28 cellular contexts compared by ENCODE assay signal in the genomic region with DNA sequence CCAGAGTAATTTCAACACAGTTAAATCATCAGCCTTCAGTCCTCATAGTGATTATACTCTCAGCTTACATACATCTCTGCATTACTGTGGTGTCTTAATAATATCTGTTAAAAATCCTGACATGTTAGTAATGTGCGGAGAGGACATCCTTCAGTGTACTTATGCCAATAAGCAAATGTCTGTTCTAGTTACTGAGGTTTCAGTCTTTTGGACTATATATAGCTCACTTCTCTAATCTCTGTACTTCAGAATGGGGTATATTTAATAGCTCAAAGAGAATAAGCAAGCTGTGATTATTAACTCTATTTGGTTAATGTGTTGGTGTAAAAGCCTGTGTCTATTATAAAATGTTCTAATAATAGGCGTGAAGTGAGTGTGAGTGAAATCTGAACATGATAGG. TPM values are rescaled to one million over a fixed set of nuclear protein-coding genes. Genes with fewer than 3 reads are reported as not detected.
A peak's percentile ranks its signal among the peaks of the same experiment; 100 is the strongest.
DNase-seq lines count a peak whose midpoint lies in the region; ATAC-seq and TF ChIP-seq lines count a peak whose summit lies in the region.
"Had no signal": no experiment of that assay in that cellular context is flagged by ENCODE, and none has a peak within 500 bp of the region (broad histone marks: within the 10 kb centered on the region; RNA-seq: fewer than 3 reads in every experiment).

No MANE protein-coding gene starts in this region.

- H3K27ac ChIP-seq in DOHH2 (ENCODE audit: low read depth, low read length) (peak overlapping the region; percentile 11; the same call in 1 of the 2 replicates), hepatocyte (no peak overlapping the region), brain microvascular endothelial cell (no peak overlapping the region)
- H3K27ac ChIP-seq: right atrium auricular region had no signal

- no peak for DNase-seq in hepatocyte (ENCODE audit: low spot score)
- DNase-seq in NCI-H2171 (lab: John Stamatoyannopoulos, UW): no peak
- no peak for DNase-seq in GOT3 (lab: John Stamatoyannopoulos, UW)
- DNase-seq in brain microvascular endothelial cell: no peak
- DNase-seq: activated CD8-positive, alpha-beta T cell treated with anti-CD3 and anti-CD28 coated beads, Interleukin-2, amount 10 ng/mL, durations not matched to agents 7 days and 5 days; aorta; caudate nucleus; cortex of kidney; effector memory CD8-positive, alpha-beta T cell; foreskin melanocyte; GDM1; hippocampal formation; left cardiac atrium; NCI-H2029 treated with DMSO at 0.1 percent for 48 hours; NCI-H774 had no signal

- H3K4me3 ChIP-seq in DOHH2 (ENCODE audit: low read length) (0 out of 2 replicates have a peak overlapping the region, but pooled peaks have one; percentile 0), hepatocyte (no peak overlapping the region), brain microvascular endothelial cell (ENCODE audit: low read depth, low read length) (no peak overlapping the region)
- H3K4me3 ChIP-seq: K562, right atrium auricular region had no signal

- no peaks in the 10 kb centered on the region for H3K27me3 ChIP-seq in DOHH2 (ENCODE audit: control insufficient read depth, low read length)
- no peaks in the 10 kb centered on the region for H3K27me3 ChIP-seq in hepatocyte
- H3K27me3 ChIP-seq in brain microvascular endothelial cell (replicated peaks): no peaks in the 10 kb centered on the region
- H3K27me3 ChIP-seq: right atrium auricular region had no signal

- H3K36me3 ChIP-seq in DOHH2 (ENCODE audit: control insufficient read depth, low read length) (no peaks in the 10 kb centered on the region), hepatocyte (replicated peaks; ENCODE audit: insufficient read depth, low read depth) (no peaks in the 10 kb centered on the region), brain microvascular endothelial cell (replicated peaks) (no peaks in the 10 kb centered on the region)
- H3K36me3 ChIP-seq: right atrium auricular region had no signal

- no peaks in the 10 kb centered on the region for H3F3A ChIP-seq in DOHH2 (ENCODE audit: control insufficient read depth, insufficient read depth)

- no peak overlapping the region for H2AFZ ChIP-seq in hepatocyte

- ATAC-seq in GM19328 (IDR thresholded peaks at IDR 0.05; ENCODE audit: unreplicated experiment) (peak; percentile 82), HG02678 (IDR thresholded peaks at IDR 0.05; ENCODE audit: unreplicated experiment) (peak; percentile 69), SK-N-SH treated with all-trans-retinoic acid at 6 μM for 48 hours (peak; percentile 31; the same call in 2 of the 3 replicates)
- ATAC-seq: activated CD8-positive, alpha-beta T cell treated with anti-CD3 and anti-CD28 coated beads, Interleukin-2, amount 10 ng/mL, durations not matched to agents 7 days and 5 days; activated naive CD4-positive, alpha-beta T cell treated with anti-CD3 and anti-CD28 coated beads, Interleukin-2, amount 50 U/mL, for 72 hours; effector memory CD8-positive, alpha-beta T cell; K562 had no signal

- peak overlapping the region; percentile 18 for H3K4me2 ChIP-seq in DOHH2 (ENCODE audit: low read length)
- H3K4me2 ChIP-seq in hepatocyte: no peak overlapping the region

- H3K4me1 ChIP-seq in DOHH2 (ENCODE audit: control insufficient read depth, low read length) (peaks cover 20% of the 10 kb centered on the region), hepatocyte (ENCODE audit: insufficient read depth) (no peaks in the 10 kb centered on the region)
- H3K4me1 ChIP-seq: right atrium auricular region had no signal

- H3K9me3 ChIP-seq in DOHH2 (ENCODE audit: control insufficient read depth, insufficient read depth, low read length) (no peaks in the 10 kb centered on the region), hepatocyte (ENCODE audit: low read depth) (no peaks in the 10 kb centered on the region)
- H3K9me3 ChIP-seq: right atrium auricular region had no signal

- H3K9me2 ChIP-seq in DOHH2 (replicated peaks; ENCODE audit: control insufficient read depth, low read length) (no peaks in the 10 kb centered on the region), hepatocyte (replicated peaks; ENCODE audit: insufficient read depth) (no peaks in the 10 kb centered on the region)

- 94% methylated on average over 2 of the region's 2 CpGs for WGBS in hepatocyte (ENCODE audit: low lambda C conversion rate, missing lambda C conversion rate)

- in situ Hi-C loops in brain microvascular endothelial cell (cut with HindIII; ENCODE audit: low pct_ligation_motif_present, low sequenced_read_pairs): no loop called here

- no peak for TF ChIP-seq CTCF in DOHH2 (IDR thresholded peaks at IDR 0.05; ENCODE audit: low read depth, low read length, poor library complexity, severe bottlenecking)
- no peak for TF ChIP-seq CTCF in hepatocyte (IDR thresholded peaks at IDR 0.05; ENCODE audit: poor library complexity)
- TF ChIP-seq CTCF in brain microvascular endothelial cell (IDR thresholded peaks at IDR 0.05; ENCODE audit: low read depth, low read length, missing control alignments): no peak

- H4K20me1 ChIP-seq in DOHH2 (ENCODE audit: control insufficient read depth, insufficient read depth, low read depth, low read length): no peaks in the 10 kb centered on the region
- H4K20me1 ChIP-seq in hepatocyte (ENCODE audit: insufficient read depth, poor library complexity, severe bottlenecking): no peaks in the 10 kb centered on the region

- H3K79me2 ChIP-seq in DOHH2 (ENCODE audit: control insufficient read depth, low read length): no peaks in the 10 kb centered on the region
- H3K79me2 ChIP-seq in hepatocyte: no peaks in the 10 kb centered on the region

TF ChIP-seq in SK-N-SH treated with all-trans-retinoic acid at 6 μM for 48 hours, 23 proteins besides CTCF, POLR2A, EP300 and RAD21:
- TF ChIP-seq BACH2 (CRISPR knock-in tag; IDR thresholded peaks at IDR 0.05; ENCODE audit: borderline replicate concordance) (no peak), PPARA (CRISPR knock-in tag; IDR thresholded peaks at IDR 0.05; ENCODE audit: borderline replicate concordance) (no peak), SNAI2 (CRISPR knock-in tag; IDR thresholded peaks at IDR 0.05) (no peak), TOX (CRISPR knock-in tag; IDR thresholded peaks at IDR 0.05; ENCODE audit: borderline replicate concordance) (no peak), CSDC2 (CRISPR knock-in tag; IDR thresholded peaks at IDR 0.05) (no peak), ZNF565 (CRISPR knock-in tag; conservative IDR thresholded peaks at IDR 0.05; ENCODE audit: low read depth) (no peak), ZNF8 (CRISPR knock-in tag; IDR thresholded peaks at IDR 0.05) (no peak), ISL1 (CRISPR knock-in tag; IDR thresholded peaks at IDR 0.05) (no peak), ZNF70 (CRISPR knock-in tag; IDR thresholded peaks at IDR 0.05) (no peak), TCF4 (CRISPR knock-in tag; IDR thresholded peaks at IDR 0.05; ENCODE audit: borderline replicate concordance) (no peak), OSR1 (CRISPR knock-in tag; IDR thresholded peaks at IDR 0.05) (no peak), PATZ1 (CRISPR knock-in tag; IDR thresholded peaks at IDR 0.05; ENCODE audit: borderline replicate concordance) (no peak)
TF ChIP-seq in SK-N-SH treated with all-trans-retinoic acid at 6 μM for 48 hours: peak in this region for 0.

RNA-seq across cellular contexts. Expression of gene OSTN, which starts 28.9 kb away (rescaled TPM):
- total RNA-seq in hepatocyte: 11.3 and 17.4 TPM in 2 replicates
- 1.4 and 6.6 TPM in 2 replicates for polyA plus RNA-seq in hepatocyte
- total RNA-seq: A673; activated CD8-positive, alpha-beta T cell treated with anti-CD3 and anti-CD28 coated beads, Interleukin-2, amount 10 ng/mL, durations not matched to agents 7 days and 5 days; activated naive CD4-positive, alpha-beta T cell treated with anti-CD3 and anti-CD28 coated beads, Interleukin-2, amount 50 U/mL, for 72 hours; activated T-helper 2 cell treated with anti-CD3 and anti-CD28 coated beads, Interferon-gamma antibody, Interleukin-2, Interleukin-4, amounts not matched to agents 10 μg/mL and 5 μg/mL and 100 μg/mL, durations not matched to agents 14 hours and 24 hours and 36 hours; K562; MCF 10A; subcutaneous adipose tissue had no signal
- polyA plus RNA-seq: aorta, BJ, esophagus, K562 had no signal

Comparison
In these comparisons a context has a peak if more than half of its experiments do, and no peak if none do; other contexts are left out.
1. ATAC-seq: peak in every context shown above with its lines; median percentile 82 in GM19328; 69 in HG02678; 31 in SK-N-SH treated with all-trans-retinoic acid at 6 μM for 48 hours.